Comparison of ENCODE assay signal across 10 cellular contexts in genomic region chr3:71050133-71050520, GRCh38.
DNase-seq lines count a peak whose midpoint lies in the region; ATAC-seq and TF ChIP-seq lines count a peak whose summit lies in the region.
"Had no signal": no experiment of that assay in that cellular context is flagged by ENCODE, and none has a peak within 500 bp of the region (broad histone marks: within the 10 kb centered on the region; RNA-seq: fewer than 3 reads in every experiment).

No MANE protein-coding gene starts in this region.

- peak overlapping the region; percentile 92 for H3K27ac Mint-ChIP-seq in activated CD4-positive, alpha-beta T cell treated with anti-CD3 and anti-CD28 coated beads for 36 hours
- peak overlapping the region; percentile 90 for H3K27ac Mint-ChIP-seq in activated CD8-positive, alpha-beta T cell treated with anti-CD3 and anti-CD28 coated beads for 36 hours
- H3K27ac Mint-ChIP-seq in stimulated activated naive B cell treated with anti-CD40 and anti-IgM and Interleukin-4, amounts not matched to agents 10 μg/mL and 1 μg/mL and 100 μg/mL, for 72 hours = peak overlapping the region; percentile 49

- intact Hi-C loops in activated CD4-positive, alpha-beta T cell treated with anti-CD3 and anti-CD28 coated beads for 36 hours (cut with DNase I, micrococcal nuclease) = loop anchor here (1.0 to 2.0 kb wide), 3 partner anchors 13 to 39 kb away; no protein-coding TSS in a partner anchor
- intact Hi-C loops in activated CD8-positive, alpha-beta T cell treated with anti-CD3 and anti-CD28 coated beads for 36 hours (cut with micrococcal nuclease) = no loop called here

- no peaks in the 10 kb centered on the region for H3K27me3 Mint-ChIP-seq in activated CD4-positive, alpha-beta T cell treated with anti-CD3 and anti-CD28 coated beads for 36 hours
- no peaks in the 10 kb centered on the region for H3K27me3 Mint-ChIP-seq in activated CD8-positive, alpha-beta T cell treated with anti-CD3 and anti-CD28 coated beads for 36 hours
- no peaks in the 10 kb centered on the region for H3K27me3 Mint-ChIP-seq in stimulated activated naive B cell treated with anti-CD40 and anti-IgM and Interleukin-4, amounts not matched to agents 10 μg/mL and 1 μg/mL and 100 μg/mL, for 72 hours

- no peak for TF ChIP-seq CTCF in activated CD8-positive, alpha-beta T cell treated with anti-CD3 and anti-CD28 coated beads for 36 hours (IDR thresholded peaks at IDR 0.05)
- no peak for TF ChIP-seq CTCF in fibroblast of villous mesenchyme (IDR thresholded peaks at IDR 0.05; ENCODE audit: insufficient read depth, low read depth, low read length)

- H3K4me3 ChIP-seq in fibroblast of villous mesenchyme (ENCODE audit: low read depth, low read length) = no peak overlapping the region

- CTCF ChIA-PET in activated CD4-positive, alpha-beta T cell treated with anti-CD3 and anti-CD28 coated beads for 36 hours (lab: Charles Lee) = interaction anchor here (2.2 kb wide), 1 partner anchor 10 kb away, joined by 9 read pairs; no protein-coding TSS in a partner anchor
- CTCF ChIA-PET in activated CD8-positive, alpha-beta T cell treated with anti-CD3 and anti-CD28 coated beads for 36 hours (lab: Charles Lee) = interaction anchor here (1.2 to 1.8 kb wide), 3 partner anchors 13 to 43 kb away, joined by 4 to 5 read pairs (median 4); no protein-coding TSS in a partner anchor

- H3K4me3 Mint-ChIP-seq in activated CD4-positive, alpha-beta T cell treated with anti-CD3 and anti-CD28 coated beads for 36 hours = no peak overlapping the region
- no peak overlapping the region for H3K4me3 Mint-ChIP-seq in activated CD8-positive, alpha-beta T cell treated with anti-CD3 and anti-CD28 coated beads for 36 hours
- H3K4me3 Mint-ChIP-seq in stimulated activated naive B cell treated with anti-CD40 and anti-IgM and Interleukin-4, amounts not matched to agents 10 μg/mL and 1 μg/mL and 100 μg/mL, for 72 hours = peak overlapping the region; percentile 0 to 55

- ATAC-seq in activated CD4-positive, alpha-beta T cell treated with anti-CD3 and anti-CD28 coated beads for 36 hours = no peak
- ATAC-seq in activated CD8-positive, alpha-beta T cell treated with anti-CD3 and anti-CD28 coated beads for 36 hours = no peak
- no peak for ATAC-seq in stimulated activated naive B cell treated with anti-CD40 and anti-IgM and Interleukin-4, amounts not matched to agents 10 μg/mL and 1 μg/mL and 100 μg/mL, for 72 hours (replicated peaks)

- peaks cover 100% of the 10 kb centered on the region for H3K4me1 Mint-ChIP-seq in activated CD4-positive, alpha-beta T cell treated with anti-CD3 and anti-CD28 coated beads for 36 hours
- peaks cover 100% of the 10 kb centered on the region for H3K4me1 Mint-ChIP-seq in activated CD8-positive, alpha-beta T cell treated with anti-CD3 and anti-CD28 coated beads for 36 hours (ENCODE audit: low read depth)
- peaks cover 80 to 100% of the 10 kb centered on the region in 2 donors for H3K4me1 Mint-ChIP-seq in stimulated activated naive B cell treated with anti-CD40 and anti-IgM and Interleukin-4, amounts not matched to agents 10 μg/mL and 1 μg/mL and 100 μg/mL, for 72 hours

- POLR2A ChIA-PET in activated CD4-positive, alpha-beta T cell treated with anti-CD3 and anti-CD28 coated beads for 36 hours (lab: Charles Lee) = interaction anchor here (1.4 to 1.6 kb wide), 2 partner anchors 13 to 14 kb away, joined by 4 to 5 read pairs; no protein-coding TSS in a partner anchor
- POLR2A ChIA-PET in activated CD8-positive, alpha-beta T cell treated with anti-CD3 and anti-CD28 coated beads for 36 hours (lab: Charles Lee) = interaction anchor here (1.0 to 1.6 kb wide), 4 partner anchors 9 to 250 kb away, joined by 3 to 7 read pairs (median 5); no protein-coding TSS in a partner anchor

- no peaks in the 10 kb centered on the region for H3K9me3 Mint-ChIP-seq in activated CD4-positive, alpha-beta T cell treated with anti-CD3 and anti-CD28 coated beads for 36 hours (ENCODE audit: low read depth)
- H3K9me3 Mint-ChIP-seq in activated CD8-positive, alpha-beta T cell treated with anti-CD3 and anti-CD28 coated beads for 36 hours = no peaks in the 10 kb centered on the region
- no peaks in the 10 kb centered on the region for H3K9me3 Mint-ChIP-seq in stimulated activated naive B cell treated with anti-CD40 and anti-IgM and Interleukin-4, amounts not matched to agents 10 μg/mL and 1 μg/mL and 100 μg/mL, for 72 hours

- peaks cover 95% of the 10 kb centered on the region for H3K36me3 Mint-ChIP-seq in activated CD4-positive, alpha-beta T cell treated with anti-CD3 and anti-CD28 coated beads for 36 hours (ENCODE audit: low read depth)
- H3K36me3 Mint-ChIP-seq in activated CD8-positive, alpha-beta T cell treated with anti-CD3 and anti-CD28 coated beads for 36 hours (ENCODE audit: low read depth) = peaks cover 93% of the 10 kb centered on the region
- peaks cover 55 to 85% of the 10 kb centered on the region in 2 donors for H3K36me3 Mint-ChIP-seq in stimulated activated naive B cell treated with anti-CD40 and anti-IgM and Interleukin-4, amounts not matched to agents 10 μg/mL and 1 μg/mL and 100 μg/mL, for 72 hours

- no peak for DNase-seq in activated CD4-positive, alpha-beta T cell treated with anti-CD3 and anti-CD28 coated beads for 36 hours
- no peak for DNase-seq in activated CD4-positive, alpha-beta T cell treated with anti-CD3 and anti-CD28 coated beads for 4 hours
- DNase-seq in activated CD8-positive, alpha-beta T cell treated with anti-CD3 and anti-CD28 coated beads for 36 hours = no peak
- DNase-seq in fibroblast of villous mesenchyme (ENCODE audit: low read depth) (peak; percentile 69), amygdala (lab: John Stamatoyannopoulos, UW) (no peak), DMS53 treated with DMSO at 0.1 percent for 48 hours (lab: John Stamatoyannopoulos, UW; ENCODE audit: unreplicated experiment) (no peak), NCI-H2081 (lab: John Stamatoyannopoulos, UW) (no peak)
- DNase-seq in stimulated activated naive B cell treated with anti-CD40 and anti-IgM and Interleukin-4, amounts not matched to agents 10 μg/mL and 1 μg/mL and 100 μg/mL, for 72 hours = no peak
- DNase-seq: NCI-H1048, SHP77 had no signal

Comparison
In these comparisons a context has a peak if more than half of its experiments do, and no peak if none do; other contexts are left out.
1. H3K4me3 Mint-ChIP-seq: peak in stimulated activated naive B cell treated with anti-CD40 and anti-IgM and Interleukin-4, amounts not matched to agents 10 μg/mL and 1 μg/mL and 100 μg/mL, for 72 hours (2 of 2); none in activated CD4-positive, alpha-beta T cell treated with anti-CD3 and anti-CD28 coated beads for 36 hours (single experiment) and activated CD8-positive, alpha-beta T cell treated with anti-CD3 and anti-CD28 coated beads for 36 hours (single experiment).
2. Peak in every context shown above with its lines, with median percentiles within 50 percentile points of each other: H3K27ac Mint-ChIP-seq.